1 cellular context compared by ENCODE assay signal in the genomic region with DNA sequence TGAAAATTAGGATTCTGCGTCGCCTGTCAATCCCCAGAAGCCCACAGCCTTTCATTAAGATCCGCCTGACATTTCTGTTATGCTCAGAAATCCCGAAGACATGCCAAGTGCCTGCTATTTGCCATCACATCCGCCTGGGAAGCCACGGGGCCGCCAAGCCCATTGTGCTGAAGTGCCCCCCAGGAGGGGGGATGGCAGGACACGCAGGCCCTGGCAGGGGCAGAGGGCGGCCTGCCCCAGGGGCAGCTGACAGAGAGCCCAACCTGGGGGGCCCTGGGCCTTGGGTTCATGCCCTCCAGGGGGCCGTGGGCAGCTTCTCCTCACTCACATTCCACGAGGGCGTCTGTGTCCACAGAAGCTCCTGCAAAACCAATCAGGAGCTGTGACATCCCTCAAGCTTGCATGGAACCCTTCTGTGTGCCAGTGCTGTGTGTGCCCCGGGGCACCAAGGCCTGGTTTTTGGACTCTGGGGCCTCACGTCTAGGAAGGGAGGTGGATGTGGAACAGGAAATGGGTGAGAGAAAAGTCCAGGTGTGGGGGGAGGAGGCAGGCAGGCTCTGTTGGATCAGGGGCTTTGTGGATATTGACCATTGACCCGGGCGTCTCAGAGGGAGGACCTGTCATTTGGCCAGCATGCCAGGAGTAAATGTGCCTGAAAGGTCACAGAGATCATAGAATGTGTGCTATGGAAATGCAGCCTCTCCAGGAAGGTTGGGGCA.
TF ChIP-seq lines count a peak whose summit lies in the region.

No MANE protein-coding gene starts in this region.

TF ChIP-seq in HEK293, 187 proteins besides CTCF, POLR2A, EP300 and RAD21 (continued from another document):
- TF ChIP-seq, protein P1, sequence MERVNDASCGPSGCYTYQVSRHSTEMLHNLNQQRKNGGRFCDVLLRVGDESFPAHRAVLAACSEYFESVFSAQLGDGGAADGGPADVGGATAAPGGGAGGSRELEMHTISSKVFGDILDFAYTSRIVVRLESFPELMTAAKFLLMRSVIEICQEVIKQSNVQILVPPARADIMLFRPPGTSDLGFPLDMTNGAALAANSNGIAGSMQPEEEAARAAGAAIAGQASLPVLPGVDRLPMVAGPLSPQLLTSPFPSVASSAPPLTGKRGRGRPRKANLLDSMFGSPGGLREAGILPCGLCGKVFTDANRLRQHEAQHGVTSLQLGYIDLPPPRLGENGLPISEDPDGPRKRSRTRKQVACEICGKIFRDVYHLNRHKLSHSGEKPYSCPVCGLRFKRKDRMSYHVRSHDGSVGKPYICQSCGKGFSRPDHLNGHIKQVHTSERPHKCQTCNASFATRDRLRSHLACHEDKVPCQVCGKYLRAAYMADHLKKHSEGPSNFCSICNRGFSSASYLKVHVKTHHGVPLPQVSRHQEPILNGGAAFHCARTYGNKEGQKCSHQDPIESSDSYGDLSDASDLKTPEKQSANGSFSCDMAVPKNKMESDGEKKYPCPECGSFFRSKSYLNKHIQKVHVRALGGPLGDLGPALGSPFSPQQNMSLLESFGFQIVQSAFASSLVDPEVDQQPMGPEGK (tag by site-specific recombination; IDR thresholded peaks at IDR 0.05): no peak
- TF ChIP-seq ZIC2 (tag by site-specific recombination; IDR thresholded peaks at IDR 0.05) (0 out of 2 replicates have a peak, but pooled peaks have one; percentile 12), ZNF768 (tag by site-specific recombination; IDR thresholded peaks at IDR 0.05) (no peak), GLIS1 (tag by site-specific recombination; IDR thresholded peaks at IDR 0.05) (peak; percentile 49), ZNF571 (tag by site-specific recombination; IDR thresholded peaks at IDR 0.05) (no peak), GLIS2 (tag by site-specific recombination; IDR thresholded peaks at IDR 0.05) (0 out of 2 replicates have a peak, but pooled peaks have one; percentile 18), BCL11B (tag by site-specific recombination; IDR thresholded peaks at IDR 0.05; ENCODE audit: low read depth) (no peak)
- TF ChIP-seq, protein P2, sequence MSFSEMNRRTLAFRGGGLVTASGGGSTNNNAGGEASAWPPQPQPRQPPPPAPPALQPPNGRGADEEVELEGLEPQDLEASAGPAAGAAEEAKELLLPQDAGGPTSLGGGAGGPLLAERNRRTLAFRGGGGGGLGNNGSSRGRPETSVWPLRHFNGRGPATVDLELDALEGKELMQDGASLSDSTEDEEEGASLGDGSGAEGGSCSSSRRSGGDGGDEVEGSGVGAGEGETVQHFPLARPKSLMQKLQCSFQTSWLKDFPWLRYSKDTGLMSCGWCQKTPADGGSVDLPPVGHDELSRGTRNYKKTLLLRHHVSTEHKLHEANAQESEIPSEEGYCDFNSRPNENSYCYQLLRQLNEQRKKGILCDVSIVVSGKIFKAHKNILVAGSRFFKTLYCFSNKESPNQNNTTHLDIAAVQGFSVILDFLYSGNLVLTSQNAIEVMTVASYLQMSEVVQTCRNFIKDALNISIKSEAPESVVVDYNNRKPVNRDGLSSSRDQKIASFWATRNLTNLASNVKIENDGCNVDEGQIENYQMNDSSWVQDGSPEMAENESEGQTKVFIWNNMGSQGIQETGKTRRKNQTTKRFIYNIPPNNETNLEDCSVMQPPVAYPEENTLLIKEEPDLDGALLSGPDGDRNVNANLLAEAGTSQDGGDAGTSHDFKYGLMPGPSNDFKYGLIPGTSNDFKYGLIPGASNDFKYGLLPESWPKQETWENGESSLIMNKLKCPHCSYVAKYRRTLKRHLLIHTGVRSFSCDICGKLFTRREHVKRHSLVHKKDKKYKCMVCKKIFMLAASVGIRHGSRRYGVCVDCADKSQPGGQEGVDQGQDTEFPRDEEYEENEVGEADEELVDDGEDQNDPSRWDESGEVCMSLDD (tag by site-specific recombination; IDR thresholded peaks at IDR 0.05): no peak
- TF ChIP-seq, protein P3, sequence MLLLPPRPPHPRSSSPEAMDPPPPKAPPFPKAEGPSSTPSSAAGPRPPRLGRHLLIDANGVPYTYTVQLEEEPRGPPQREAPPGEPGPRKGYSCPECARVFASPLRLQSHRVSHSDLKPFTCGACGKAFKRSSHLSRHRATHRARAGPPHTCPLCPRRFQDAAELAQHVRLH (tag by site-specific recombination; IDR thresholded peaks at IDR 0.05): no peak
TF ChIP-seq in HEK293: peak in this region for 3.
